Comparison of ENCODE assay signal across 13 cellular contexts in genomic region chr10:80470266-80470665, GRCh38. TPM values are rescaled to one million over a fixed set of nuclear protein-coding genes. Genes with fewer than 3 reads are reported as not detected.
A peak's percentile ranks its signal among the peaks of the same experiment; 100 is the strongest.
DNase-seq lines count a peak whose midpoint lies in the region; ATAC-seq and TF ChIP-seq lines count a peak whose summit lies in the region.
"Had no signal": no experiment of that assay in that cellular context is flagged by ENCODE, and none has a peak within 500 bp of the region (broad histone marks: within the 10 kb centered on the region; RNA-seq: fewer than 3 reads in every experiment).

No MANE protein-coding gene starts in this region.

- H3K9me3 ChIP-seq in left ventricle myocardium inferior (replicated peaks), result no peaks in the 10 kb centered on the region
- H3K9me3 ChIP-seq in naive thymus-derived CD4-positive, alpha-beta T cell (ENCODE audit: control insufficient read depth in 2 of 3, low read length in 3 of 3), result no peaks in the 10 kb centered on the region
- no peaks in the 10 kb centered on the region for H3K9me3 ChIP-seq in vagina
- H3K9me3 ChIP-seq: heart right ventricle, uterus had no signal

- H3K9me3 Mint-ChIP-seq in activated naive CD8-positive, alpha-beta T cell treated with anti-CD3 and anti-CD28 coated beads for 36 hours, result no peaks in the 10 kb centered on the region
- no peaks in the 10 kb centered on the region for H3K9me3 Mint-ChIP-seq in naive thymus-derived CD4-positive, alpha-beta T cell

- H3K36me3 ChIP-seq in left ventricle myocardium inferior (peaks cover 29% of the 10 kb centered on the region), vagina (peaks cover 0 to 15% of the 10 kb centered on the region in 2 donors)
- H3K36me3 ChIP-seq in naive thymus-derived CD4-positive, alpha-beta T cell (ENCODE audit: control insufficient read depth in 2 of 3, insufficient read depth in 3 of 3, low read length in 3 of 3), result peaks cover 0 to 41% (median 0%) of the 10 kb centered on the region in 3 experiments
- H3K36me3 ChIP-seq: uterus had no signal

- no peaks in the 10 kb centered on the region for H3K27me3 Mint-ChIP-seq in activated naive CD8-positive, alpha-beta T cell treated with anti-CD3 and anti-CD28 coated beads for 36 hours
- no peaks in the 10 kb centered on the region for H3K27me3 Mint-ChIP-seq in naive thymus-derived CD4-positive, alpha-beta T cell

- CTCF ChIA-PET in naive thymus-derived CD4-positive, alpha-beta T cell (lab: Charles Lee), result interaction anchor here (0.9 to 39.2 kb wide), 4 partner anchors 11 to 36 kb away, joined by 3 to 839 read pairs (median 30); no protein-coding TSS in a partner anchor

- POLR2A ChIA-PET in naive thymus-derived CD4-positive, alpha-beta T cell (lab: Charles Lee), result interaction anchor here (1.2 to 32.8 kb wide), 5 partner anchors 15 to 31 kb away, joined by 3 to 608 read pairs (median 318); partner anchors contain the start of gene TSPAN14

- DNase-seq in left ventricle myocardium inferior (no peak), Right ventricle myocardium inferior (ENCODE audit: missing footprints) (no peak), vagina (ENCODE audit: extremely low spot score in 2 of 2) (no peak), NCI-H2171 (lab: John Stamatoyannopoulos, UW) (no peak)
- DNase-seq in activated naive CD8-positive, alpha-beta T cell treated with anti-CD3 and anti-CD28 coated beads for 36 hours, result no peak
- no peak for DNase-seq in naive thymus-derived CD4-positive, alpha-beta T cell
- no peak for DNase-seq in stimulated activated naive CD4-positive, alpha-beta T cell treated with Interleukin-2 at 50 U/mL for 16 hours (lab: John Stamatoyannopoulos, UW)
- DNase-seq: heart right ventricle, NCI-H1930, NCI-H748 treated with DMSO at 0.1 percent for 48 hours, SIG-M5, uterus had no signal

- H3K4me3 Mint-ChIP-seq in activated naive CD8-positive, alpha-beta T cell treated with anti-CD3 and anti-CD28 coated beads for 36 hours, result peak overlapping the region; percentile 26
- H3K4me3 Mint-ChIP-seq in naive thymus-derived CD4-positive, alpha-beta T cell, result peak overlapping the region in 9 of 10 donors; percentile 79 to 98 (median 85)

- TF ChIP-seq POLR2A in vagina (IDR thresholded peaks at IDR 0.05), result no peak

- H3K4me3 ChIP-seq in left ventricle myocardium inferior (no peak overlapping the region), vagina (no peak overlapping the region)
- H3K4me3 ChIP-seq in naive thymus-derived CD4-positive, alpha-beta T cell (ENCODE audit: low read length), result peak overlapping the region; percentile 46
- H3K4me3 ChIP-seq: uterus had no signal

- H3K27me3 ChIP-seq in left ventricle myocardium inferior (ENCODE audit: low read depth), result no peaks in the 10 kb centered on the region
- no peaks in the 10 kb centered on the region for H3K27me3 ChIP-seq in naive thymus-derived CD4-positive, alpha-beta T cell (ENCODE audit: control insufficient read depth in 2 of 2, insufficient read depth in 2 of 2, low read length in 2 of 2)
- no peaks in the 10 kb centered on the region for H3K27me3 ChIP-seq in vagina
- H3K27me3 ChIP-seq: heart right ventricle, uterus had no signal

- H3K4me1 ChIP-seq in left ventricle myocardium inferior, result peaks cover 100% of the 10 kb centered on the region
- peaks cover 85 to 93% of the 10 kb centered on the region in 2 donors for H3K4me1 ChIP-seq in naive thymus-derived CD4-positive, alpha-beta T cell (ENCODE audit: control insufficient read depth in 2 of 2, insufficient read depth in 2 of 2, low read length in 2 of 2)
- H3K4me1 ChIP-seq in vagina, result peaks cover 100% of the 10 kb centered on the region

- no peak for TF ChIP-seq CTCF in left ventricle myocardium inferior (IDR thresholded peaks at IDR 0.05; ENCODE audit: borderline replicate concordance)
- TF ChIP-seq CTCF in vagina (IDR thresholded peaks at IDR 0.05), result no peak

- H3K4me1 Mint-ChIP-seq in activated naive CD8-positive, alpha-beta T cell treated with anti-CD3 and anti-CD28 coated beads for 36 hours, result peaks cover 89% of the 10 kb centered on the region
- peaks cover 76 to 99% (median 94%) of the 10 kb centered on the region in 7 donors for H3K4me1 Mint-ChIP-seq in naive thymus-derived CD4-positive, alpha-beta T cell

- no peak for ATAC-seq in Right ventricle myocardium inferior
- ATAC-seq in naive thymus-derived CD4-positive, alpha-beta T cell, result no peak
- no peak for ATAC-seq in HG03196 (IDR thresholded peaks at IDR 0.05; ENCODE audit: unreplicated experiment)
- ATAC-seq: heart right ventricle had no signal

- peaks cover 47% of the 10 kb centered on the region for H3K36me3 Mint-ChIP-seq in activated naive CD8-positive, alpha-beta T cell treated with anti-CD3 and anti-CD28 coated beads for 36 hours
- peaks cover 0 to 54% (median 21%) of the 10 kb centered on the region in 5 donors for H3K36me3 Mint-ChIP-seq in naive thymus-derived CD4-positive, alpha-beta T cell

- intact Hi-C loops in left ventricle myocardium inferior (cut with micrococcal nuclease) (no loop called here), Right ventricle myocardium inferior (cut with DNase I) (no loop called here), vagina (cut with DNase I) (no loop called here)
- intact Hi-C loops in naive thymus-derived CD4-positive, alpha-beta T cell (cut with micrococcal nuclease), result no loop called here

- H3K27ac Mint-ChIP-seq in activated naive CD8-positive, alpha-beta T cell treated with anti-CD3 and anti-CD28 coated beads for 36 hours, result peak overlapping the region; percentile 95
- H3K27ac Mint-ChIP-seq in naive thymus-derived CD4-positive, alpha-beta T cell, result peak overlapping the region in 8 of 9 donors; percentile 84 to 99 (median 97)

- H3K27ac ChIP-seq in left ventricle myocardium inferior (replicated peaks) (peak overlapping the region; percentile 100), vagina (peak overlapping the region; percentile 89)
- H3K27ac ChIP-seq in naive thymus-derived CD4-positive, alpha-beta T cell (ENCODE audit: low read depth, low read length), result peak overlapping the region; percentile 84

RNA-seq across cellular contexts. Expression of gene TSPAN14, which starts 16.2 kb away (rescaled TPM):
- total RNA-seq in left ventricle myocardium inferior (33.4 TPM), Right ventricle myocardium inferior (38.7 TPM), vagina (98.0 TPM)
- 10 to 100 TPM; 39.6 to 40.4 TPM for total RNA-seq in activated naive CD8-positive, alpha-beta T cell treated with anti-CD3 and anti-CD28 coated beads for 36 hours
- 100 to 1,000 TPM; 135 to 165 (median 160) TPM for total RNA-seq in naive thymus-derived CD4-positive, alpha-beta T cell
- 100 to 1,000 TPM; 179 to 386 TPM for polyA plus RNA-seq in naive thymus-derived CD4-positive, alpha-beta T cell
